17 cellular contexts compared by ENCODE assay signal in genomic region chr5:13045897-13046551, GRCh38.
"Had no signal": no experiment of that assay in that cellular context is flagged by ENCODE, and none has a peak within 500 bp of the region (broad histone marks: within the 10 kb centered on the region; RNA-seq: fewer than 3 reads in every experiment).

No MANE protein-coding gene starts in this region.

- H3K27me3 ChIP-seq: dorsolateral prefrontal cortex, pancreas, right lobe of liver, stomach, tibial nerve, upper lobe of right lung, vagina had no signal

- H3K4me3 ChIP-seq: dorsolateral prefrontal cortex, lower lobe of right lung, pancreas, right lobe of liver, stomach, tibial nerve, upper lobe of right lung, vagina had no signal

- H3K4me1 Mint-ChIP-seq: naive thymus-derived CD8-positive, alpha-beta T cell had no signal

- H3K9me3 ChIP-seq: lower lobe of right lung, pancreas, right lobe of liver, stomach, upper lobe of right lung, vagina had no signal

- ATAC-seq: left ventricle myocardium superior; lower lobe of right lung; naive thymus-derived CD8-positive, alpha-beta T cell; pancreas; right lobe of liver; upper lobe of right lung had no signal

- H3K27ac ChIP-seq: dorsolateral prefrontal cortex, lower lobe of right lung, pancreas, right lobe of liver, stomach, tibial nerve, upper lobe of right lung, vagina had no signal

- H3K4me1 ChIP-seq: lower lobe of right lung, pancreas, right lobe of liver, stomach, tibial nerve, upper lobe of right lung, vagina had no signal

- H3K36me3 Mint-ChIP-seq: naive thymus-derived CD8-positive, alpha-beta T cell had no signal

- H3K36me3 ChIP-seq: lower lobe of right lung, pancreas, right lobe of liver, stomach, tibial nerve, upper lobe of right lung, vagina had no signal

- DNase-seq: dorsolateral prefrontal cortex; effector CD4-positive, alpha-beta T cell; hypothalamus; left ventricle myocardium superior; lower lobe of right lung; naive thymus-derived CD8-positive, alpha-beta T cell; occipital lobe; pancreas; right lobe of liver; small intestine; stimulated activated CD4-positive, alpha-beta T cell treated with anti-CD3 and anti-CD28 coated beads, Interleukin-15, amount 100 ng/mL, for 24 hours; stimulated activated CD4-positive, alpha-beta T cell treated with anti-CD3 and anti-CD28 coated beads, Interleukin-2, amount 100 ng/mL, for 48 hours; stimulated activated naive CD4-positive, alpha-beta T cell treated with Interleukin-2 at 50 U/mL for 16 hours; stomach; upper lobe of right lung had no signal

- H3K27me3 Mint-ChIP-seq: naive thymus-derived CD8-positive, alpha-beta T cell had no signal

- H3K4me3 Mint-ChIP-seq: naive thymus-derived CD8-positive, alpha-beta T cell had no signal
